ENCODE assay signal across 16 cellular contexts in the genomic region with DNA sequence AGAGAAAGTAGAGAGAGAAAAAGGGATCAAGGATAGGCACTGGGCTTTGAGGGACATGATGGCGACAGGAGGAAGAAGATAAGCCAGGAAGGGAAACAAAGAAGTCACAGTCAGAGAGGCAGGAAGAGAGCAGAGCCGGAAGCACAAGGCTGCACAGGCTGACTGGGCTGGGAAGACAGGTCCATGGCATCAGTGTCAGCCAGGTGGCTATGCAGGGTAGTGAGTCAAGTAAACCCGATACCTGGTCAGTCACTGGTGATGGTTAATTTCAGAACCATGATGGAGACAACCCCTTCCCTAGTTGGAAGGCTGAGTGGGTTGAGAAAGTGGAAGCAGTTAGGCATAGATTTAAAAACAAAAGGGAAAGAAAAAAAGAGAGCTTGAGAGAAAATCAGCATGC.
"Had no signal": no experiment of that assay in that cellular context is flagged by ENCODE, and none has a peak within 500 bp of the region (broad histone marks: within the 10 kb centered on the region; RNA-seq: fewer than 3 reads in every experiment).

No MANE protein-coding gene starts in this region.

- H3K4me3 ChIP-seq: gastroesophageal sphincter, heart left ventricle, spleen, thyroid gland had no signal

- H3K9me3 Mint-ChIP-seq: activated T-cell treated with anti-CD3 and anti-CD28 coated beads, Interleukin-2, amount 50 U/mL, for 72 hours; dendritic cell treated with granulocyte-macrophage colony-stimulating factor and Interleukin-4, amounts not matched to agents 40 ng/mL and 50 ng/mL, for 4 days had no signal

- H3K27ac Mint-ChIP-seq: activated naive CD8-positive, alpha-beta T cell treated with anti-CD3 and anti-CD28 coated beads for 36 hours; activated T-cell treated with anti-CD3 and anti-CD28 coated beads, Interleukin-2, amount 50 U/mL, for 72 hours; dendritic cell treated with granulocyte-macrophage colony-stimulating factor and Interleukin-4, amounts not matched to agents 40 ng/mL and 50 ng/mL, for 4 days had no signal

- H3K4me3 Mint-ChIP-seq: activated naive CD8-positive, alpha-beta T cell treated with anti-CD3 and anti-CD28 coated beads for 36 hours; activated T-cell treated with anti-CD3 and anti-CD28 coated beads, Interleukin-2, amount 50 U/mL, for 72 hours; dendritic cell treated with granulocyte-macrophage colony-stimulating factor and Interleukin-4, amounts not matched to agents 40 ng/mL and 50 ng/mL, for 4 days had no signal

- H3K27me3 ChIP-seq: gastroesophageal sphincter, heart left ventricle, spleen, thyroid gland had no signal

- H3K4me1 Mint-ChIP-seq: activated naive CD8-positive, alpha-beta T cell treated with anti-CD3 and anti-CD28 coated beads for 36 hours had no signal

- H3K9me3 ChIP-seq: gastroesophageal sphincter, heart left ventricle, thyroid gland had no signal

- ATAC-seq: activated CD4-positive, CD25-positive, alpha-beta regulatory T cell treated with anti-CD3 and anti-CD28 coated beads, Interleukin-2, amount 50 U/mL, for 24 hours; activated T-cell treated with anti-CD3 and anti-CD28 coated beads, Interleukin-2, amount 50 U/mL, for 72 hours; esophagus mucosa; gastroesophageal sphincter; heart left ventricle; left ventricle myocardium superior had no signal

- H3K4me1 ChIP-seq: gastroesophageal sphincter, heart left ventricle, spleen had no signal

- H3K27ac ChIP-seq: gastroesophageal sphincter, heart left ventricle, spleen, thyroid gland had no signal

- H3K27me3 Mint-ChIP-seq: activated naive CD8-positive, alpha-beta T cell treated with anti-CD3 and anti-CD28 coated beads for 36 hours had no signal

- DNase-seq: activated naive CD8-positive, alpha-beta T cell treated with anti-CD3 and anti-CD28 coated beads for 36 hours; activated T-cell treated with anti-CD3 and anti-CD28 coated beads, Interleukin-2, amount 50 U/mL, for 72 hours; amniotic stem cell; effector CD8-positive, alpha-beta T cell; heart left ventricle; kidney glomerular epithelial cell; left ventricle myocardium superior; occipital lobe; spleen; stimulated activated naive CD4-positive, alpha-beta T cell; T-helper 9 cell; thyroid gland had no signal

- H3K36me3 Mint-ChIP-seq: activated naive CD8-positive, alpha-beta T cell treated with anti-CD3 and anti-CD28 coated beads for 36 hours had no signal

- H3K36me3 ChIP-seq: gastroesophageal sphincter, heart left ventricle, spleen, thyroid gland had no signal
